Comparison of ENCODE assay signal across 8 cellular contexts in genomic region chr3:58334013-58334321, GRCh38. TPM values are rescaled to one million over a fixed set of nuclear protein-coding genes. Genes with fewer than 3 reads are reported as not detected.
DNase-seq lines count a peak whose midpoint lies in the region; ATAC-seq, FAIRE-seq and TF ChIP-seq lines count a peak whose summit lies in the region.

No MANE protein-coding gene starts in this region.

- H3K27ac Mint-ChIP-seq in HFFc6: peak overlapping the region; percentile 70; the same call in 1 of the 2 replicates
- H3K27ac Mint-ChIP-seq in activated CD8-positive, alpha-beta T cell treated with anti-CD3 and anti-CD28 coated beads for 36 hours: peak overlapping the region; percentile 91
- peak overlapping the region; percentile 95 for H3K27ac Mint-ChIP-seq in stimulated activated effector memory CD8-positive, alpha-beta T cell treated with anti-CD3 and anti-CD28 coated beads, Interleukin-12 subunit alpha, Interleukin-12 subunit beta, amount 100 ng/mL, for 72 hours

- H3K27me3 ChIP-seq in hepatocyte (no peaks in the 10 kb centered on the region), pancreas (no peaks in the 10 kb centered on the region)

- WGBS in hepatocyte (ENCODE audit: low lambda C conversion rate, missing lambda C conversion rate): 35% methylated on average over 4 of the region's 4 CpGs
- WGBS in pancreas, 2 donors: 25 to 32% methylated on average over 4 of the region's 4 CpGs

- ATAC-seq in activated CD8-positive, alpha-beta T cell treated with anti-CD3 and anti-CD28 coated beads for 36 hours: no peak
- ATAC-seq in stimulated activated effector memory CD8-positive, alpha-beta T cell treated with anti-CD3 and anti-CD28 coated beads, Interleukin-12 subunit alpha, Interleukin-12 subunit beta, amount 100 ng/mL, for 72 hours: no peak
- ATAC-seq in pancreas: no peak

- no peaks in the 10 kb centered on the region for H3K36me3 ChIP-seq in hepatocyte (replicated peaks; ENCODE audit: insufficient read depth, low read depth)
- no peaks in the 10 kb centered on the region for H3K36me3 ChIP-seq in pancreas

- DNase-seq in HFFc6: no peak
- DNase-seq in activated CD8-positive, alpha-beta T cell treated with anti-CD3 and anti-CD28 coated beads for 36 hours: no peak
- no peak for DNase-seq in hepatocyte (ENCODE audit: low spot score)
- no peak for DNase-seq in stimulated activated effector memory CD8-positive, alpha-beta T cell treated with anti-CD3 and anti-CD28 coated beads, Interleukin-12 subunit alpha, Interleukin-12 subunit beta, amount 100 ng/mL, for 72 hours (ENCODE audit: low spot score in 2 of 2)
- no peak for DNase-seq in NCI-H2029 (lab: John Stamatoyannopoulos, UW)
- no peak for DNase-seq in pancreas
- DNase-seq in NCI-H146 (lab: John Stamatoyannopoulos, UW): no peak
- no peak for DNase-seq in NCI-H69 (lab: John Stamatoyannopoulos, UW)

- POLR2A ChIA-PET in activated CD8-positive, alpha-beta T cell treated with anti-CD3 and anti-CD28 coated beads for 36 hours (lab: Charles Lee): interaction anchor here (0.6 to 4.0 kb wide), 7 partner anchors 8 to 148 kb away, joined by 3 to 16 read pairs (median 3); partner anchors contain the start of genes HTD2 and RPP14

- H3K4me3 Mint-ChIP-seq in HFFc6: peak overlapping the region; percentile 99
- peak overlapping the region; percentile 92 for H3K4me3 Mint-ChIP-seq in activated CD8-positive, alpha-beta T cell treated with anti-CD3 and anti-CD28 coated beads for 36 hours
- H3K4me3 Mint-ChIP-seq in stimulated activated effector memory CD8-positive, alpha-beta T cell treated with anti-CD3 and anti-CD28 coated beads, Interleukin-12 subunit alpha, Interleukin-12 subunit beta, amount 100 ng/mL, for 72 hours: peak overlapping the region; percentile 91

- no peak overlapping the region for H2AFZ ChIP-seq in hepatocyte

- TF ChIP-seq CTCF in HFFc6 (IDR thresholded peaks at IDR 0.05) (no peak), hepatocyte (IDR thresholded peaks at IDR 0.05; ENCODE audit: poor library complexity) (no peak), pancreas (IDR thresholded peaks at IDR 0.05) (no peak)
- no peak for TF ChIP-seq CTCF in activated CD8-positive, alpha-beta T cell treated with anti-CD3 and anti-CD28 coated beads for 36 hours (IDR thresholded peaks at IDR 0.05)

- H3K79me2 ChIP-seq in hepatocyte: peaks cover 35% of the 10 kb centered on the region

- peak overlapping the region; percentile 93 for H3K4me2 ChIP-seq in hepatocyte

- H3K36me3 Mint-ChIP-seq in HFFc6 (ENCODE audit: low read depth): peaks cover 7% of the 10 kb centered on the region
- H3K36me3 Mint-ChIP-seq in activated CD8-positive, alpha-beta T cell treated with anti-CD3 and anti-CD28 coated beads for 36 hours (ENCODE audit: low read depth): peaks cover 10% of the 10 kb centered on the region
- peaks cover 25% of the 10 kb centered on the region for H3K36me3 Mint-ChIP-seq in stimulated activated effector memory CD8-positive, alpha-beta T cell treated with anti-CD3 and anti-CD28 coated beads, Interleukin-12 subunit alpha, Interleukin-12 subunit beta, amount 100 ng/mL, for 72 hours

- H3K27ac ChIP-seq in hepatocyte: peak overlapping the region; percentile 10
- H3K27ac ChIP-seq in pancreas: peak overlapping the region in 1 of 4 donors; percentile 2

- H3K4me3 ChIP-seq in hepatocyte (peak overlapping the region; percentile 94), pancreas (peak overlapping the region in 2 of 4 donors; percentile 80 to 83)

- H3K9me3 Mint-ChIP-seq in HFFc6: no peaks in the 10 kb centered on the region
- H3K9me3 Mint-ChIP-seq in activated CD8-positive, alpha-beta T cell treated with anti-CD3 and anti-CD28 coated beads for 36 hours: no peaks in the 10 kb centered on the region
- no peaks in the 10 kb centered on the region for H3K9me3 Mint-ChIP-seq in stimulated activated effector memory CD8-positive, alpha-beta T cell treated with anti-CD3 and anti-CD28 coated beads, Interleukin-12 subunit alpha, Interleukin-12 subunit beta, amount 100 ng/mL, for 72 hours

- no peaks in the 10 kb centered on the region for H3K9me2 ChIP-seq in hepatocyte (replicated peaks; ENCODE audit: insufficient read depth)

- no peaks in the 10 kb centered on the region for H3K9me3 ChIP-seq in hepatocyte (ENCODE audit: low read depth)
- H3K9me3 ChIP-seq in pancreas: no peaks in the 10 kb centered on the region

- no peak for FAIRE-seq in pancreas (lab: Jason Lieb, UNC)

- CTCF ChIA-PET in activated CD8-positive, alpha-beta T cell treated with anti-CD3 and anti-CD28 coated beads for 36 hours (lab: Charles Lee): interaction anchor here (0.7 to 7.2 kb wide), 6 partner anchors 13 to 117 kb away, joined by 3 to 44 read pairs (median 4); partner anchors contain the start of genes HTD2 and RPP14

- no peaks in the 10 kb centered on the region; the same call in 1 of the 2 replicates for H3K27me3 Mint-ChIP-seq in HFFc6 (ENCODE audit: insufficient read depth)
- no peaks in the 10 kb centered on the region for H3K27me3 Mint-ChIP-seq in activated CD8-positive, alpha-beta T cell treated with anti-CD3 and anti-CD28 coated beads for 36 hours

- intact Hi-C loops in activated CD8-positive, alpha-beta T cell treated with anti-CD3 and anti-CD28 coated beads for 36 hours (cut with micrococcal nuclease): no loop called here
- intact Hi-C loops in pancreas (cut with DNase I): loop anchor here in 1 of 3 donors (10.0 kb wide), 1 partner anchor 161 kb away; the partner anchor contains the start of gene KCTD6

- H3K4me1 Mint-ChIP-seq in HFFc6 (ENCODE audit: low read depth): peaks cover 60% of the 10 kb centered on the region
- H3K4me1 Mint-ChIP-seq in activated CD8-positive, alpha-beta T cell treated with anti-CD3 and anti-CD28 coated beads for 36 hours (ENCODE audit: low read depth): peaks cover 29% of the 10 kb centered on the region
- H3K4me1 Mint-ChIP-seq in stimulated activated effector memory CD8-positive, alpha-beta T cell treated with anti-CD3 and anti-CD28 coated beads, Interleukin-12 subunit alpha, Interleukin-12 subunit beta, amount 100 ng/mL, for 72 hours: peaks cover 42% of the 10 kb centered on the region

- peaks cover 8% of the 10 kb centered on the region for H3K4me1 ChIP-seq in hepatocyte (ENCODE audit: insufficient read depth)
- peaks cover 0 to 10% (median 5%) of the 10 kb centered on the region in 3 donors for H3K4me1 ChIP-seq in pancreas

- no peaks in the 10 kb centered on the region for H4K20me1 ChIP-seq in hepatocyte (ENCODE audit: insufficient read depth, poor library complexity, severe bottlenecking)

RNA-seq across cellular contexts. Expression of gene PXK, which starts 1.3 kb away (rescaled TPM):
- total RNA-seq in HFFc6 (2021; fragmentation: NEBNext Ultra II Directional; extraction: Animal tissue kit (Norgen Biotek cat#: 25700)): 10 to 100 TPM; 16.3 to 25.1 (median 21.1) TPM
- 10 to 100 TPM; 22.2 to 23.6 TPM for total RNA-seq in activated CD8-positive, alpha-beta T cell treated with anti-CD3 and anti-CD28 coated beads for 36 hours
- total RNA-seq in hepatocyte (29.5 and 31.3 TPM in 2 replicates), pancreas (10 to 100 TPM in 1 of 6 donors, 1 to 10 TPM in 5; 6.1 to 11.2 (median 7.9) TPM)
- polyA plus RNA-seq in hepatocyte (37.8 and 38.7 TPM in 2 replicates), pancreas (1 to 10 TPM; 3.2 to 6.2 TPM)

RNA-seq across cellular contexts. Expression of gene HTD2, which starts 27.6 kb away (rescaled TPM):
- total RNA-seq in HFFc6 (2021; fragmentation: NEBNext Ultra II Directional; extraction: Animal tissue kit (Norgen Biotek cat#: 25700)): 1 to 10 TPM; 5.1 to 8.7 (median 6.3) TPM
- 1 to 10 TPM; 8.4 to 9.6 TPM for total RNA-seq in activated CD8-positive, alpha-beta T cell treated with anti-CD3 and anti-CD28 coated beads for 36 hours
- 4.5 and 13.0 TPM in 2 replicates for total RNA-seq in hepatocyte
- 18.1 and 19.0 TPM in 2 replicates for polyA plus RNA-seq in hepatocyte
- 1 to 10 TPM; 2.6 to 4.4 (median 3.5) TPM for total RNA-seq in pancreas
- 1 to 10 TPM in 1 of 2 donors, under 1 TPM in 1; 0.68 to 5.5 TPM for polyA plus RNA-seq in pancreas

RNA-seq across cellular contexts. Expression of gene RPP14, which starts 27.9 kb away (rescaled TPM):
- total RNA-seq in HFFc6 (2021; fragmentation: NEBNext Ultra II Directional; extraction: Animal tissue kit (Norgen Biotek cat#: 25700)): 10 to 100 TPM; 14.5 to 19.9 (median 16.0) TPM
- 10 to 100 TPM; 16.1 to 18.0 TPM for total RNA-seq in activated CD8-positive, alpha-beta T cell treated with anti-CD3 and anti-CD28 coated beads for 36 hours
- total RNA-seq in hepatocyte (18.3 and 18.5 TPM in 2 replicates), pancreas (1 to 10 TPM; 5.0 to 7.7 (median 6.7) TPM)
- polyA plus RNA-seq in hepatocyte (13.8 and 14.0 TPM in 2 replicates), pancreas (1 to 10 TPM; 5.0 to 8.1 TPM)
